In the genomic region with DNA sequence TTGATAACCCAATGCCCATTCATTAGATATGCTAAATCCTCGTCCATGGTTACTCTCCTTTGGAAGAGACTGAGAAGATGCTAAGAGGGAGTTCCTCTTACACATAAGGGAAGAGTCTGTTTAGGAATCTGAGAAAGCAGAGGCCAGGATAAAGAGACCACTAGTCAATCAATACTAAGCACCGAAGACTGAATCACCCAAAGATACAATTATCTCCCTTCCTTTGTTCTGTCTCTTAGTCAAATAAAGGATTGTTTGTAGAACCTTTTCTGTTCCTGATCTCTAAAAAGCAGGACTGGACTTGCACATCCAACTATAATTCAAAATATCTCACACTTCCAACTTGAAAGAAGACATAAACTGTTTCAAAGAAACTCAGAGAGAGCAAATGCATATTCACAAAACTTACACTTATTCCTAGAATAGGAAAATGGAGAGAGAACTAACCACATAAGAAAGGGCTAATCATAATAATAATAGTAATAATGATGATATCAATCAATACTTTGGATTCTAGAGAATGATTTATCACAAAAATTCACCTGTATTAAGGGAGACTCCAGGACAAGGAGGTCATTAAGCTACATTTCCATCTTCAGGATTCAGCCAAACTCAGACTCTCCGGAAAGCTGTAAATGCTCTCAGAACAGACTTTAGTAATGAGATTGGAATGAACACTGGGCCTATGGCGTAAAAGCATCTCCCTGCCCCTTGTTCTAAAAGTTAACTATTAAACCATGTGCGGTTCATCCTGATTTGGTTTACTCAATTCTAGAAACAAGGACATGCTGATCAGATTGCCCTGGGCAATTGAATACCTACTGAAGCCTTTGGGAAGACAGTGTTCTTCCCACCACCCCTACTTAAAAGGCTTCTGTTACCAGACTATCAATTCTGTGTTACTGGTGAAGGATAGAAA, we compare ENCODE assay signal across 8 cellular contexts.
DNase-seq lines count a peak whose midpoint lies in the region; ATAC-seq, FAIRE-seq and TF ChIP-seq lines count a peak whose summit lies in the region.

No MANE protein-coding gene starts in this region.

- no peak for TF ChIP-seq CTCF in sigmoid colon (IDR thresholded peaks at IDR 0.05)

- TF ChIP-seq EP300 in sigmoid colon (IDR thresholded peaks at IDR 0.05): no peak

- peak; percentile 98 for FAIRE-seq in RCC 7860 (lab: Jason Lieb, UNC)

- 25 to 60% methylated on average over 5 of the region's 5 CpGs for WGBS in sigmoid colon, 2 donors

- peaks cover 0 to 20% (median 7%) of the 10 kb centered on the region in 4 donors for H3K4me1 ChIP-seq in sigmoid colon

- H3K36me3 ChIP-seq in sigmoid colon: no peaks in the 10 kb centered on the region

- no peaks in the 10 kb centered on the region for H3K9me3 ChIP-seq in sigmoid colon

- ATAC-seq in Right ventricle myocardium superior (ENCODE audit: poor library complexity) (peak; percentile 73), HG03095 (IDR thresholded peaks at IDR 0.05; ENCODE audit: unreplicated experiment) (no peak), GM21526 (IDR thresholded peaks at IDR 0.05; ENCODE audit: low FRiP score, unreplicated experiment) (no peak)

- peak overlapping the region in 2 of 4 donors; percentile 22 to 29 for H3K4me3 ChIP-seq in sigmoid colon

- intact Hi-C loops in Right ventricle myocardium superior (cut with DNase I) (no loop called here), sigmoid colon (cut with DNase I) (no loop called here)

- no peaks in the 10 kb centered on the region for H3K27me3 ChIP-seq in sigmoid colon

- DNase-seq in EL: peak; percentile 82
- peak; percentile 90 for DNase-seq in RCC 7860 (ENCODE audit: low spot score)
- DNase-seq in Right ventricle myocardium superior: no peak
- no peak for DNase-seq in sigmoid colon
- no peak for DNase-seq in activated CD8-positive, alpha-beta memory T cell treated with anti-CD3 and anti-CD28 coated beads, Interleukin-2, amount 50 U/mL, for 4 hours
- no peak for DNase-seq in NCI-H1694 treated with DMSO at 0.1 percent for 48 hours (lab: John Stamatoyannopoulos, UW)

- peak overlapping the region; percentile 57 to 64 (median 62) for H3K27ac ChIP-seq in sigmoid colon

- TF ChIP-seq POLR2A in sigmoid colon (IDR thresholded peaks at IDR 0.05): no peak

Comparison
In these comparisons a context has a peak if more than half of its experiments do, and no peak if none do; other contexts are left out.
1. DNase-seq: peak in EL (single experiment) and RCC 7860 (single experiment); none in Right ventricle myocardium superior (single experiment), sigmoid colon (single experiment), activated CD8-positive, alpha-beta memory T cell treated with anti-CD3 and anti-CD28 coated beads, Interleukin-2, amount 50 U/mL, for 4 hours (single experiment) and NCI-H1694 treated with DMSO at 0.1 percent for 48 hours (single experiment).